In genomic region chr2:51829477-51829876, GRCh38 we compare ENCODE assay signal across 2 cellular contexts.
A peak's percentile ranks its signal among the peaks of the same experiment; 100 is the strongest.
TF ChIP-seq lines count a peak whose summit lies in the region.

No MANE protein-coding gene starts in this region.

TF ChIP-seq in HepG2, 621 proteins besides CTCF, POLR2A, EP300 and RAD21:
- TF ChIP-seq CSRNP2 (CRISPR knock-in tag; conservative IDR thresholded peaks at IDR 0.05; ENCODE audit: low read depth): no peak
- TF ChIP-seq ZNF280B (CRISPR knock-in tag; IDR thresholded peaks at IDR 0.05; ENCODE audit: borderline replicate concordance): no peak
- TF ChIP-seq PCBP1 (IDR thresholded peaks at IDR 0.05; ENCODE audit: borderline replicate concordance, low read depth, low read length): peak; percentile 88
- peak; percentile 99 for TF ChIP-seq HNRNPK (IDR thresholded peaks at IDR 0.05; ENCODE audit: low read depth, low read length, poor library complexity, severe bottlenecking)

TF ChIP-seq in K562, 482 proteins besides CTCF, POLR2A, EP300 and RAD21:
- TF ChIP-seq SUPT5H (IDR thresholded peaks at IDR 0.05) (no peak), HNRNPK (IDR thresholded peaks at IDR 0.05; ENCODE audit: low read depth, low read length, poor library complexity, severe bottlenecking) (peak; percentile 75), ZNF146 (CRISPR knock-in tag; IDR thresholded peaks at IDR 0.05; ENCODE audit: unreplicated experiment) (no peak), ARID2 (IDR thresholded peaks at IDR 0.05) (no peak), ZBTB5 (IDR thresholded peaks at IDR 0.05) (no peak), POLR2AphosphoS5 (IDR thresholded peaks at IDR 0.05; ENCODE audit: control insufficient read depth, insufficient read depth, low read depth, low read length) (no peak), CHD1 (IDR thresholded peaks at IDR 0.05; ENCODE audit: low read length) (no peak), ZBTB1 (CRISPR knock-in tag; IDR thresholded peaks at IDR 0.05; ENCODE audit: borderline replicate concordance, low read depth) (no peak), PCBP2 (IDR thresholded peaks at IDR 0.05; ENCODE audit: low read depth, low read length, poor library complexity, severe bottlenecking) (peak; percentile 83), SMAD3 (CRISPR knock-in tag; conservative IDR thresholded peaks at IDR 0.05) (no peak), CBX2 (IDR thresholded peaks at IDR 0.05; ENCODE audit: insufficient read depth, low read length, poor library complexity, severe bottlenecking) (no peak), TCF7L2 (IDR thresholded peaks at IDR 0.05; ENCODE audit: low read depth, low read length) (no peak)
TF ChIP-seq in K562: peak in this region for 2.
